1 cellular context compared by ENCODE assay signal in the genomic region with DNA sequence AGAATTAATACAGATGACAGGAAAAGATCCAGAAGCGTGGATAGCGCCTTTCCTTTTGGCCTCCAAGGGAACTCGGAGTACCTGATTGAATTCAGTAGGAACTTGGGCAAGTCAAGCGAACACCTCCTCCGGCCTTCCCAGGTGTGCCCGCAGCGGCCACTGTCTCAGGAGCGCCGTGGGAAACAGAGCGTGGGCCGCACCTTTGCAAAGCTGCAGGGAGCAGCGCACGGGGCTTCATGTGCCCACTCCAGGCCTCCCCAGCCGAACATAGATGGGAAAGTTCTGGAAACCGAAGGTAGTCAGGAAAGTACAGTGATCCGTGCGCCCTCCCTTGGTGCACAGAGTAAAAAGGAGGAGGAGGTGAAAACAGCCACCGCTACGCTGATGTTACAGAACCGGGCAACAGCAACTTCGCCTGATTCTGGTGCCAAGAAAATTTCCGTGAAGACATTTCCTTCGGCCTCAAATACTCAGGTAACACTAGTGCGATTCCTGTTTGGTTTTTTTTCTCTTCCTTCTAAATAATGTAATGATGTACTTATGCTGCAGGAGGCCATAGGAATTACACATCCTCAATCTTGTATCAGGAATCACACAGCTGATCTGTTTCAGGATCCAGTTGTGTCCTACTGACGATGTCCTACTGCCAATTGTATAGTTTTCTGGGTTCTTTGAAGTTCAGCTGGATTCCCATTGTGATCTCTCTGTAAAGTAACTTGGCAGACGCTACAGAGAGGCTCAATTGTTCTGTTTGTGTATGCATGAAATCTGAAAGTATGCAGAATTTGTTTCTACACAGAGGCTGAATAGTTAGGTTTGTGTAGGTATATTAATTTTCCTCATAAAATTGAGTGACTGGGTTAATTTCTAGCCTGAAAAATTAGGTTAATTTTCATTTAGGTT.
TF ChIP-seq lines count a peak whose summit lies in the region.

No MANE protein-coding gene starts in this region.

TF ChIP-seq in IMR-90, 13 proteins besides CTCF, POLR2A, EP300 and RAD21 (continued from another document):
- TF ChIP-seq USF2 (IDR thresholded peaks at IDR 0.05; ENCODE audit: low read depth, low read length) (no peak), CHD1 (IDR thresholded peaks at IDR 0.05; ENCODE audit: low read depth, low read length) (no peak), MAZ (IDR thresholded peaks at IDR 0.05; ENCODE audit: borderline replicate concordance, low read depth, low read length) (no peak), BHLHE40 (IDR thresholded peaks at IDR 0.05; ENCODE audit: low read depth, low read length) (no peak), MAFK (IDR thresholded peaks at IDR 0.05; ENCODE audit: low read depth, low read length) (no peak), CEBPB (IDR thresholded peaks at IDR 0.05; ENCODE audit: low read depth, low read length) (no peak), RFX5 (IDR thresholded peaks at IDR 0.05; ENCODE audit: low read depth, low read length) (no peak), RCOR1 (IDR thresholded peaks at IDR 0.05; ENCODE audit: insufficient replicate concordance, low read length) (no peak), MXI1 (IDR thresholded peaks at IDR 0.05; ENCODE audit: borderline replicate concordance, low read depth, low read length) (no peak), NFE2L2 (IDR thresholded peaks at IDR 0.05; ENCODE audit: low read depth, low read length) (no peak)
- TF ChIP-seq, protein P1, sequence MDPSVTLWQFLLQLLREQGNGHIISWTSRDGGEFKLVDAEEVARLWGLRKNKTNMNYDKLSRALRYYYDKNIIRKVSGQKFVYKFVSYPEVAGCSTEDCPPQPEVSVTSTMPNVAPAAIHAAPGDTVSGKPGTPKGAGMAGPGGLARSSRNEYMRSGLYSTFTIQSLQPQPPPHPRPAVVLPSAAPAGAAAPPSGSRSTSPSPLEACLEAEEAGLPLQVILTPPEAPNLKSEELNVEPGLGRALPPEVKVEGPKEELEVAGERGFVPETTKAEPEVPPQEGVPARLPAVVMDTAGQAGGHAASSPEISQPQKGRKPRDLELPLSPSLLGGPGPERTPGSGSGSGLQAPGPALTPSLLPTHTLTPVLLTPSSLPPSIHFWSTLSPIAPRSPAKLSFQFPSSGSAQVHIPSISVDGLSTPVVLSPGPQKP (IDR thresholded peaks at IDR 0.05; ENCODE audit: borderline replicate concordance, low read depth, low read length), result no peak
